In genomic region chr17:12231027-12231682, GRCh38 we compare ENCODE assay signal across 21 cellular contexts.
A peak's percentile ranks its signal among the peaks of the same experiment; 100 is the strongest.
DNase-seq lines count a peak whose midpoint lies in the region; ATAC-seq and TF ChIP-seq lines count a peak whose summit lies in the region.
"Had no signal": no experiment of that assay in that cellular context is flagged by ENCODE, and none has a peak within 500 bp of the region (broad histone marks: within the 10 kb centered on the region; RNA-seq: fewer than 3 reads in every experiment).

No MANE protein-coding gene starts in this region.

- peak overlapping the region; percentile 39 for H3K27ac Mint-ChIP-seq in MCF 10A (ENCODE audit: low read depth, unreplicated experiment)
- H3K27ac Mint-ChIP-seq: brain; CD4-positive, alpha-beta T cell; H9 had no signal

- H3K27me3 Mint-ChIP-seq in MCF 10A (ENCODE audit: insufficient read depth, unreplicated experiment) = no peaks in the 10 kb centered on the region

- H3K4me3 ChIP-seq in breast epithelium (no peak overlapping the region), coronary artery (no peak overlapping the region), muscle layer of colon (ENCODE audit: low read depth in 1 of 2, low read length in 2 of 2) (no peak overlapping the region)
- H3K4me3 ChIP-seq: dorsolateral prefrontal cortex, thyroid gland had no signal

- H3K9me3 ChIP-seq in breast epithelium = no peaks in the 10 kb centered on the region
- no peaks in the 10 kb centered on the region for H3K9me3 ChIP-seq in muscle layer of colon (ENCODE audit: low read length)
- H3K9me3 ChIP-seq: thyroid gland had no signal

- H3K9me3 Mint-ChIP-seq in MCF 10A (ENCODE audit: unreplicated experiment) = peaks cover 4% of the 10 kb centered on the region
- H3K9me3 Mint-ChIP-seq: H9 had no signal

- no TSS peak for BruUV-seq in MCF 10A (replicated peaks; lab: Mats Ljungman, UMichigan)

- H3K27me3 ChIP-seq in breast epithelium (no peaks in the 10 kb centered on the region), muscle layer of colon (ENCODE audit: control insufficient read depth in 1 of 2, insufficient read depth in 2 of 2, low read length in 2 of 2) (no peaks in the 10 kb centered on the region)
- H3K27me3 ChIP-seq: thyroid gland had no signal

- H3K27ac ChIP-seq in breast epithelium = peak overlapping the region in 1 of 2 donors; percentile 19
- peak overlapping the region; percentile 31 to 66 for H3K27ac ChIP-seq in coronary artery
- peak overlapping the region; percentile 46 for H3K27ac ChIP-seq in muscle layer of colon (ENCODE audit: low read depth, low read length)
- H3K27ac ChIP-seq: 22Rv1, dorsolateral prefrontal cortex, parathyroid adenoma, RWPE1, thyroid gland had no signal

- H3K4me1 Mint-ChIP-seq in MCF 10A (ENCODE audit: insufficient read depth, unreplicated experiment) = no peaks in the 10 kb centered on the region

- no peak for ATAC-seq in HG02798 (IDR thresholded peaks at IDR 0.05; ENCODE audit: poor library complexity, unreplicated experiment)
- ATAC-seq: left colon had no signal

- no peak for TF ChIP-seq POLR2A in breast epithelium (IDR thresholded peaks at IDR 0.05)

- H3K36me3 ChIP-seq in breast epithelium (no peaks in the 10 kb centered on the region), muscle layer of colon (ENCODE audit: insufficient read depth, low read length) (no peaks in the 10 kb centered on the region)
- H3K36me3 ChIP-seq: thyroid gland had no signal

- no peaks in the 10 kb centered on the region for H3K4me1 ChIP-seq in breast epithelium
- peaks cover 50% of the 10 kb centered on the region for H3K4me1 ChIP-seq in muscle layer of colon (ENCODE audit: insufficient read depth, low read length)
- H3K4me1 ChIP-seq: parathyroid adenoma had no signal

- TF ChIP-seq CTCF in MCF 10A (IDR thresholded peaks at IDR 0.05; ENCODE audit: unreplicated experiment) (no peak), breast epithelium (IDR thresholded peaks at IDR 0.05) (no peak), coronary artery (IDR thresholded peaks at IDR 0.05) (no peak)

- peaks cover 7% of the 10 kb centered on the region for H3K36me3 Mint-ChIP-seq in MCF 10A (ENCODE audit: insufficient read depth, unreplicated experiment)
- H3K36me3 Mint-ChIP-seq: brain had no signal

- peak; percentile 55 for DNase-seq in MCF 10A (ENCODE audit: unreplicated experiment)
- no peak for DNase-seq in breast epithelium (ENCODE audit: low spot score in 2 of 2)
- no peak for DNase-seq in coronary artery (ENCODE audit: low spot score)
- DNase-seq in NCI-H1048 (lab: John Stamatoyannopoulos, UW) = no peak
- no peak for DNase-seq in activated CD4-positive, CD25-positive, alpha-beta regulatory T cell (lab: John Stamatoyannopoulos, UW)
- DNase-seq in activated naive CD4-positive, alpha-beta T cell (lab: John Stamatoyannopoulos, UW) = no peak
- DNase-seq: activated naive CD4-positive, alpha-beta T cell treated with anti-CD3 and anti-CD28 coated beads, Interleukin-2, amount 50 U/mL, for 16 hours; CD4-positive, alpha-beta T cell; dorsolateral prefrontal cortex; H9; NCI-H1694; NCI-H226; SW 1271; thyroid gland had no signal

- no peak overlapping the region for H3K4me3 Mint-ChIP-seq in MCF 10A (ENCODE audit: unreplicated experiment)
- H3K4me3 Mint-ChIP-seq: brain; CD4-positive, alpha-beta T cell; H9 had no signal

- CTCF ChIA-PET in MCF 10A (lab: Yijun Ruan, JAX) = interaction anchor here (0.7 to 1.0 kb wide), 3 partner anchors 15 to 24 kb away, joined by 3 to 4 read pairs (median 4); no protein-coding TSS in a partner anchor

- POLR2A ChIA-PET in MCF 10A (lab: Yijun Ruan, JAX) = interaction anchor here (0.5 to 1.1 kb wide), 5 partner anchors 18 to 199 kb away, joined by 3 to 4 read pairs (median 3); no protein-coding TSS in a partner anchor

- no peak overlapping the region for H3K9ac ChIP-seq in muscle layer of colon (ENCODE audit: low read length)
- H3K9ac ChIP-seq: parathyroid adenoma had no signal

- intact Hi-C loops in MCF 10A (cut with micrococcal nuclease) = no loop called here
- intact Hi-C loops in breast epithelium (cut with DNase I; ENCODE audit: low total_unique reads) = no loop called here
